In the genomic region with DNA sequence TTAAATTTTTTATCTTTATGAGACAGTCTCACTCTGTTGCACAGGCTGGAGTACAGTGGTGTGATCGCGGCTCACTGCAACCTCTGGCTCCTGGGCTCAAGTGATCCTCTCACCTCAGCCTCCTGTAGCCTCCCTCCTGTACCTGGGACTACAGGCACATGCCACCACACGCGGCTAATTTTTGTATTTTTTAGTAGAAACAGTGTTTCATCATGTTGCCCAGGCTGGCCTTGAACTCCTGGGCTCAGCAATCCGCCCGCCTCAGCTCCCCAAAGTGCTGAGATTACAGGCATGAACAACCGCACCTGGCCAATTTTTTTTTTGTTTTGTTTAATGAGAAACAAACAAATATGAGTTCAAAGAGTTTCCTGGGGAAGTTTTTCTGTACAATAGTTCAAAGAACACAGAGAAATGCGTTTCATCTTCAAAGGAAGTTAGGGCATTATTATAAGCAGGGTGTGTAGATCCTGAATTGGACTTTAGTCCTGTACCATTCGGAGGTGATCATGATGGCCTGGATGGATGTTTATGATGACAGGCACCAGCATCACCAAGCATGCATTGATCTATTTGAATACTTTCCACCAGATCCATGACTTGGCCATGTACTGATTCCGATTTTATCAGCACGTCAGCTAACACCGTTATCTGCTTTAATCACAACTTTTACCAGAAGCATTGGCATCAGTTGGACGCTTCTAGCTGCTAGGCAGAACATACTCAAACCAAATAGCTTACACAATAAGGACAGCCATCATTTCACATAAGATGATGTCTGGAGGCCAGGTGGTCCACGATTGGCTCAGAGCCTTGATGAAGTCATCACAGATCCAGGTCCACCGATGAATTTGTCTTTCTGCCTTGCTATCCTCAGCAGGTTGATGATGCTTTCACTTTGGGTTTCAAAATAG, we compare ENCODE assay signal across 2 cellular contexts.
TF ChIP-seq lines count a peak whose summit lies in the region.

No MANE protein-coding gene starts in this region.

TF ChIP-seq in WTC11, 78 proteins besides CTCF, POLR2A, EP300 and RAD21 (continued from another document):
- TF ChIP-seq, protein P1, sequence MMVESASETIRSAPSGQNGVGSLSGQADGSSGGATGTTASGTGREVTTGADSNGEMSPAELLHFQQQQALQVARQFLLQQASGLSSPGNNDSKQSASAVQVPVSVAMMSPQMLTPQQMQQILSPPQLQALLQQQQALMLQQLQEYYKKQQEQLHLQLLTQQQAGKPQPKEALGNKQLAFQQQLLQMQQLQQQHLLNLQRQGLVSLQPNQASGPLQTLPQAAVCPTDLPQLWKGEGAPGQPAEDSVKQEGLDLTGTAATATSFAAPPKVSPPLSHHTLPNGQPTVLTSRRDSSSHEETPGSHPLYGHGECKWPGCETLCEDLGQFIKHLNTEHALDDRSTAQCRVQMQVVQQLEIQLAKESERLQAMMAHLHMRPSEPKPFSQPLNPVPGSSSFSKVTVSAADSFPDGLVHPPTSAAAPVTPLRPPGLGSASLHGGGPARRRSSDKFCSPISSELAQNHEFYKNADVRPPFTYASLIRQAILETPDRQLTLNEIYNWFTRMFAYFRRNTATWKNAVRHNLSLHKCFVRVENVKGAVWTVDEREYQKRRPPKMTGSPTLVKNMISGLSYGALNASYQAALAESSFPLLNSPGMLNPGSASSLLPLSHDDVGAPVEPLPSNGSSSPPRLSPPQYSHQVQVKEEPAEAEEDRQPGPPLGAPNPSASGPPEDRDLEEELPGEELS (CRISPR knock-in tag; IDR thresholded peaks at IDR 0.05) = no peak
TF ChIP-seq in WTC11: peak in this region for 1.

TF ChIP-seq in liver, 16 proteins besides CTCF, POLR2A, EP300 and RAD21 (continued from another document):
- TF ChIP-seq YY1 (IDR thresholded peaks at IDR 0.05) = peak; percentile 90
- TF ChIP-seq, protein P2, sequence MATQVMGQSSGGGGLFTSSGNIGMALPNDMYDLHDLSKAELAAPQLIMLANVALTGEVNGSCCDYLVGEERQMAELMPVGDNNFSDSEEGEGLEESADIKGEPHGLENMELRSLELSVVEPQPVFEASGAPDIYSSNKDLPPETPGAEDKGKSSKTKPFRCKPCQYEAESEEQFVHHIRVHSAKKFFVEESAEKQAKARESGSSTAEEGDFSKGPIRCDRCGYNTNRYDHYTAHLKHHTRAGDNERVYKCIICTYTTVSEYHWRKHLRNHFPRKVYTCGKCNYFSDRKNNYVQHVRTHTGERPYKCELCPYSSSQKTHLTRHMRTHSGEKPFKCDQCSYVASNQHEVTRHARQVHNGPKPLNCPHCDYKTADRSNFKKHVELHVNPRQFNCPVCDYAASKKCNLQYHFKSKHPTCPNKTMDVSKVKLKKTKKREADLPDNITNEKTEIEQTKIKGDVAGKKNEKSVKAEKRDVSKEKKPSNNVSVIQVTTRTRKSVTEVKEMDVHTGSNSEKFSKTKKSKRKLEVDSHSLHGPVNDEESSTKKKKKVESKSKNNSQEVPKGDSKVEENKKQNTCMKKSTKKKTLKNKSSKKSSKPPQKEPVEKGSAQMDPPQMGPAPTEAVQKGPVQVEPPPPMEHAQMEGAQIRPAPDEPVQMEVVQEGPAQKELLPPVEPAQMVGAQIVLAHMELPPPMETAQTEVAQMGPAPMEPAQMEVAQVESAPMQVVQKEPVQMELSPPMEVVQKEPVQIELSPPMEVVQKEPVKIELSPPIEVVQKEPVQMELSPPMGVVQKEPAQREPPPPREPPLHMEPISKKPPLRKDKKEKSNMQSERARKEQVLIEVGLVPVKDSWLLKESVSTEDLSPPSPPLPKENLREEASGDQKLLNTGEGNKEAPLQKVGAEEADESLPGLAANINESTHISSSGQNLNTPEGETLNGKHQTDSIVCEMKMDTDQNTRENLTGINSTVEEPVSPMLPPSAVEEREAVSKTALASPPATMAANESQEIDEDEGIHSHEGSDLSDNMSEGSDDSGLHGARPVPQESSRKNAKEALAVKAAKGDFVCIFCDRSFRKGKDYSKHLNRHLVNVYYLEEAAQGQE (IDR thresholded peaks at IDR 0.05) = peak; percentile 18
